ENCODE assay signal across 24 cellular contexts in the genomic region with DNA sequence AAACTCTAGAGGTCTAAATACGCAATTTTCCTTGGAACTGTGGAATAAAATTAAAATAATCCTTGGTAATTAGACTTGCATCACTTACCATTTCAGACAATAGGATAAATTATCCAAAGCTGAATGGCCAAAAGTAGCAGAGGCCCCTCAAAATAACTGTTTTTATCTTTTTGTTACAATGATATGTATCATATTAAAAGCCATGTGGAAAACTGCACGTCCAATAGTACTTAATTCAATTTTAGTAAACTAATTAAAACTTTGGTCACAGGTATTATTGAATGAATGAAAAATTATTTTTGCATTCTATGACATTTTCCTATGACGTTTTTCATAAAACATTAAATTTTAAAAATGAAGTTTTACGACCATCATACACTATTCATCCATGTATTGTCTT.
"Had no signal": no experiment of that assay in that cellular context is flagged by ENCODE, and none has a peak within 500 bp of the region (broad histone marks: within the 10 kb centered on the region; RNA-seq: fewer than 3 reads in every experiment).

No MANE protein-coding gene starts in this region.

- DNase-seq: activated CD4-positive, alpha-beta memory T cell treated with anti-CD3 and anti-CD28 coated beads for 36 hours; activated CD4-positive, alpha-beta T cell treated with anti-CD3 and anti-CD28 coated beads, Interleukin-2, amount 10 ng/mL, durations not matched to agents 7 days and 5 days; activated CD4-positive, CD25-positive, alpha-beta regulatory T cell; activated gamma-delta T cell; activated naive CD4-positive, alpha-beta T cell treated with anti-CD3 and anti-CD28 coated beads for 36 hours; activated T-cell treated with anti-CD3 and anti-CD28 coated beads for 4 hours; activated T-cell treated with anti-CD3 and anti-CD28 coated beads, Interleukin-2, amount 50 U/mL, for 48 hours; brain microvascular endothelial cell; MM.1S; NCI-H1105; NCI-H1436; NCI-H1694 treated with DMSO at 0.1 percent for 48 hours; NCI-H2029 treated with DMSO at 0.1 percent for 48 hours; NCI-H446; NCI-H524; Peyer's patch; Right ventricle myocardium superior; SJCRH30; T-cell had no signal

- H3K27ac Mint-ChIP-seq: activated CD4-positive, alpha-beta memory T cell treated with anti-CD3 and anti-CD28 coated beads for 36 hours; activated CD4-positive, alpha-beta T cell treated with anti-CD3 and anti-CD28 coated beads, Interleukin-2, amount 10 ng/mL, durations not matched to agents 7 days and 5 days; activated naive CD4-positive, alpha-beta T cell treated with anti-CD3 and anti-CD28 coated beads for 36 hours; activated naive CD8-positive, alpha-beta T cell; activated T-helper 17 cell treated with anti-CD3 and anti-CD28 coated beads, Interleukin-2, amount 50 U/mL, for 72 hours had no signal

- H3K4me3 Mint-ChIP-seq: activated CD4-positive, alpha-beta memory T cell treated with anti-CD3 and anti-CD28 coated beads for 36 hours; activated CD4-positive, alpha-beta T cell treated with anti-CD3 and anti-CD28 coated beads, Interleukin-2, amount 10 ng/mL, durations not matched to agents 7 days and 5 days; activated naive CD4-positive, alpha-beta T cell treated with anti-CD3 and anti-CD28 coated beads for 36 hours; activated naive CD8-positive, alpha-beta T cell; activated T-helper 17 cell treated with anti-CD3 and anti-CD28 coated beads, Interleukin-2, amount 50 U/mL, for 72 hours; T-cell had no signal

- ATAC-seq: activated T-helper 17 cell treated with anti-CD3 and anti-CD28 coated beads, Interleukin-2, amount 50 U/mL, for 72 hours; T-cell had no signal

- H3K9me3 Mint-ChIP-seq: activated CD4-positive, alpha-beta memory T cell treated with anti-CD3 and anti-CD28 coated beads for 36 hours; activated CD4-positive, alpha-beta T cell treated with anti-CD3 and anti-CD28 coated beads, Interleukin-2, amount 10 ng/mL, durations not matched to agents 7 days and 5 days; activated naive CD4-positive, alpha-beta T cell treated with anti-CD3 and anti-CD28 coated beads for 36 hours; activated T-helper 17 cell treated with anti-CD3 and anti-CD28 coated beads, Interleukin-2, amount 50 U/mL, for 72 hours; T-cell had no signal

- H3K4me3 ChIP-seq: cardiac muscle cell, Peyer's patch, SJCRH30 had no signal

- H3K27ac ChIP-seq: brain microvascular endothelial cell, cardiac muscle cell, Peyer's patch, RWPE1, SJCRH30, VCaP had no signal

- H3K9me3 ChIP-seq: Peyer's patch, SJCRH30 had no signal

- H3K4me1 Mint-ChIP-seq: activated T-helper 17 cell treated with anti-CD3 and anti-CD28 coated beads, Interleukin-2, amount 50 U/mL, for 72 hours had no signal

- H3K27me3 ChIP-seq: brain microvascular endothelial cell, cardiac muscle cell, Peyer's patch, SJCRH30 had no signal

- H3K27me3 Mint-ChIP-seq: activated CD4-positive, alpha-beta memory T cell treated with anti-CD3 and anti-CD28 coated beads for 36 hours; activated CD4-positive, alpha-beta T cell treated with anti-CD3 and anti-CD28 coated beads, Interleukin-2, amount 10 ng/mL, durations not matched to agents 7 days and 5 days; activated naive CD8-positive, alpha-beta T cell; activated T-helper 17 cell treated with anti-CD3 and anti-CD28 coated beads, Interleukin-2, amount 50 U/mL, for 72 hours; T-cell had no signal

- H3K4me1 ChIP-seq: SJCRH30 had no signal
